In genomic region chr9:92236915-92237314, GRCh38 we compare ENCODE assay signal across 12 cellular contexts. TPM values are rescaled to one million over a fixed set of nuclear protein-coding genes. Genes with fewer than 3 reads are reported as not detected.
DNase-seq lines count a peak whose midpoint lies in the region; ATAC-seq and TF ChIP-seq lines count a peak whose summit lies in the region.
"Had no signal": no experiment of that assay in that cellular context is flagged by ENCODE, and none has a peak within 500 bp of the region (broad histone marks: within the 10 kb centered on the region; RNA-seq: fewer than 3 reads in every experiment).

No MANE protein-coding gene starts in this region.

- peaks cover 67% of the 10 kb centered on the region for H3K36me3 Mint-ChIP-seq in activated naive CD4-positive, alpha-beta T cell treated with anti-CD3 and anti-CD28 coated beads for 36 hours (ENCODE audit: low read depth)
- peaks cover 64% of the 10 kb centered on the region for H3K36me3 Mint-ChIP-seq in activated naive CD4-positive, alpha-beta T cell treated with anti-CD3 and anti-CD28 coated beads, Interleukin-2, amount 10 ng/mL, durations not matched to agents 7 days and 5 days
- peaks cover 52% of the 10 kb centered on the region for H3K36me3 Mint-ChIP-seq in CD4-positive, CD25-positive, alpha-beta regulatory T cell
- H3K36me3 Mint-ChIP-seq in osteocyte (ENCODE audit: unreplicated experiment) = peaks cover 71% of the 10 kb centered on the region

- no peaks in the 10 kb centered on the region for H3K27me3 ChIP-seq in CD4-positive, CD25-positive, alpha-beta regulatory T cell (ENCODE audit: control insufficient read depth, insufficient read depth, low read length)
- H3K27me3 ChIP-seq in Panc1 (ENCODE audit: control insufficient read depth, insufficient read depth, low read length) (no peaks in the 10 kb centered on the region), MM.1S (replicated peaks; ENCODE audit: insufficient read depth, low read length) (no peaks in the 10 kb centered on the region)
- H3K27me3 ChIP-seq: BLaER1 treated with 17β-estradiol and CSF1 and Interleukin-3, amounts not matched to agents 10 nM and 100 nM had no signal

- H3K9me2 ChIP-seq in MM.1S (replicated peaks; ENCODE audit: insufficient read depth, low read length) = no peaks in the 10 kb centered on the region

- peaks cover 51% of the 10 kb centered on the region for H3K36me3 ChIP-seq in CD4-positive, CD25-positive, alpha-beta regulatory T cell (ENCODE audit: control insufficient read depth, insufficient read depth, low read length)
- H3K36me3 ChIP-seq in Panc1 (ENCODE audit: control insufficient read depth, insufficient read depth, low read length) (peaks cover 20% of the 10 kb centered on the region), MM.1S (replicated peaks; ENCODE audit: insufficient read depth, low read length) (peaks cover 16% of the 10 kb centered on the region; the same call in 1 of the 2 replicates)

- H3K27me3 Mint-ChIP-seq in activated naive CD4-positive, alpha-beta T cell treated with anti-CD3 and anti-CD28 coated beads for 36 hours (ENCODE audit: low read depth) = no peaks in the 10 kb centered on the region
- H3K27me3 Mint-ChIP-seq in activated naive CD4-positive, alpha-beta T cell treated with anti-CD3 and anti-CD28 coated beads, Interleukin-2, amount 10 ng/mL, durations not matched to agents 7 days and 5 days = no peaks in the 10 kb centered on the region
- no peaks in the 10 kb centered on the region for H3K27me3 Mint-ChIP-seq in CD4-positive, CD25-positive, alpha-beta regulatory T cell
- no peaks in the 10 kb centered on the region for H3K27me3 Mint-ChIP-seq in osteocyte (ENCODE audit: unreplicated experiment)
- H3K27me3 Mint-ChIP-seq: B cell; CD8-positive, alpha-beta memory T cell had no signal

- H3F3A ChIP-seq in MM.1S (ENCODE audit: insufficient read depth, low read length) = no peaks in the 10 kb centered on the region

- in situ Hi-C loops in Panc1 (cut with HindIII; ENCODE audit: low pct_unique_long_range_greater_than_20kb, low sequenced_read_pairs) = no loop called here

- H2AFZ ChIP-seq in MM.1S (ENCODE audit: low read length) = no peak overlapping the region

- H3K27ac Mint-ChIP-seq in activated naive CD4-positive, alpha-beta T cell treated with anti-CD3 and anti-CD28 coated beads for 36 hours = peak overlapping the region; percentile 46
- no peak overlapping the region for H3K27ac Mint-ChIP-seq in activated naive CD4-positive, alpha-beta T cell treated with anti-CD3 and anti-CD28 coated beads, Interleukin-2, amount 10 ng/mL, durations not matched to agents 7 days and 5 days
- H3K27ac Mint-ChIP-seq in CD4-positive, CD25-positive, alpha-beta regulatory T cell = peak overlapping the region in 2 of 3 donors; percentile 29 to 35
- peak overlapping the region; percentile 12 for H3K27ac Mint-ChIP-seq in osteocyte (ENCODE audit: unreplicated experiment)
- H3K27ac Mint-ChIP-seq: B cell had no signal

- TSS peak; percentile 28 for BruUV-seq in Panc1 (replicated peaks; lab: Mats Ljungman, UMichigan)

- no peak overlapping the region for H3K9ac ChIP-seq in MM.1S (ENCODE audit: low read length)
- H3K9ac ChIP-seq: BLaER1 treated with 17β-estradiol and CSF1 and Interleukin-3, amounts not matched to agents 10 nM and 100 nM had no signal

- H3K4me1 Mint-ChIP-seq in activated naive CD4-positive, alpha-beta T cell treated with anti-CD3 and anti-CD28 coated beads for 36 hours (ENCODE audit: low read depth) = no peaks in the 10 kb centered on the region
- H3K4me1 Mint-ChIP-seq in activated naive CD4-positive, alpha-beta T cell treated with anti-CD3 and anti-CD28 coated beads, Interleukin-2, amount 10 ng/mL, durations not matched to agents 7 days and 5 days = no peaks in the 10 kb centered on the region
- H3K4me1 Mint-ChIP-seq in CD4-positive, CD25-positive, alpha-beta regulatory T cell = peaks cover 0 to 14% (median 0%) of the 10 kb centered on the region in 4 donors
- H3K4me1 Mint-ChIP-seq in osteocyte (ENCODE audit: unreplicated experiment) = peaks cover 4% of the 10 kb centered on the region
- H3K4me1 Mint-ChIP-seq: B cell; CD8-positive, alpha-beta memory T cell; H9 had no signal

- no peak for DNase-seq in activated naive CD4-positive, alpha-beta T cell treated with anti-CD3 and anti-CD28 coated beads for 36 hours
- DNase-seq in activated naive CD4-positive, alpha-beta T cell treated with anti-CD3 and anti-CD28 coated beads, Interleukin-2, amount 10 ng/mL, durations not matched to agents 7 days and 5 days = no peak
- DNase-seq in CD4-positive, CD25-positive, alpha-beta regulatory T cell = no peak
- DNase-seq in Panc1 (ENCODE audit: low read depth, low spot score) = no peak
- no peak for DNase-seq in osteocyte (ENCODE audit: extremely low spot score, unreplicated experiment)
- no peak for DNase-seq in MM.1S
- DNase-seq: CD8-positive, alpha-beta memory T cell; COR-L47; H9 had no signal

- no peak for TF ChIP-seq CTCF in Panc1 (IDR thresholded peaks at IDR 0.05)
- TF ChIP-seq CTCF in osteocyte (IDR thresholded peaks at IDR 0.05) = no peak
- TF ChIP-seq CTCF in MM.1S (IDR thresholded peaks at IDR 0.05; ENCODE audit: low read length) = no peak

- H3K9me3 ChIP-seq in CD4-positive, CD25-positive, alpha-beta regulatory T cell (ENCODE audit: control insufficient read depth in 2 of 2, low read length in 2 of 2) = no peaks in the 10 kb centered on the region
- H3K9me3 ChIP-seq in Panc1 (ENCODE audit: control insufficient read depth, insufficient read depth, low read depth, low read length) (no peaks in the 10 kb centered on the region), MM.1S (replicated peaks; ENCODE audit: insufficient read depth, low read length) (no peaks in the 10 kb centered on the region)
- H3K9me3 ChIP-seq: BLaER1 treated with 17β-estradiol and CSF1 and Interleukin-3, amounts not matched to agents 10 nM and 100 nM had no signal

- H3K27ac ChIP-seq in CD4-positive, CD25-positive, alpha-beta regulatory T cell (ENCODE audit: insufficient read depth, low read length, poor library complexity, severe bottlenecking) = no peak overlapping the region
- H3K27ac ChIP-seq in Panc1 (ENCODE audit: low read length) = no peak overlapping the region
- no peak overlapping the region for H3K27ac ChIP-seq in MM.1S (ENCODE audit: low read length)
- H3K27ac ChIP-seq: BLaER1 treated with 17β-estradiol and CSF1 and Interleukin-3, amounts not matched to agents 10 nM and 100 nM had no signal

- ATAC-seq in CD4-positive, CD25-positive, alpha-beta regulatory T cell (ENCODE audit: low read depth in 2 of 2) = no peak
- ATAC-seq in Panc1 = no peak
- ATAC-seq: HepG2 had no signal

- H3K4me3 ChIP-seq in CD4-positive, CD25-positive, alpha-beta regulatory T cell (ENCODE audit: low read depth, low read length) = no peak overlapping the region
- no peak overlapping the region for H3K4me3 ChIP-seq in Panc1 (ENCODE audit: low read depth in 2 of 2, low read length in 2 of 2)
- H3K4me3 ChIP-seq in MM.1S (ENCODE audit: low read length) = no peak overlapping the region
- H3K4me3 ChIP-seq: BLaER1 treated with 17β-estradiol and CSF1 and Interleukin-3, amounts not matched to agents 10 nM and 100 nM had no signal

- POLR2A ChIA-PET in Panc1 (lab: Charles Lee) = no interaction called here

- H3K4me3 Mint-ChIP-seq in activated naive CD4-positive, alpha-beta T cell treated with anti-CD3 and anti-CD28 coated beads for 36 hours = no peak overlapping the region
- H3K4me3 Mint-ChIP-seq in activated naive CD4-positive, alpha-beta T cell treated with anti-CD3 and anti-CD28 coated beads, Interleukin-2, amount 10 ng/mL, durations not matched to agents 7 days and 5 days = no peak overlapping the region
- no peak overlapping the region for H3K4me3 Mint-ChIP-seq in CD4-positive, CD25-positive, alpha-beta regulatory T cell
- no peak overlapping the region for H3K4me3 Mint-ChIP-seq in osteocyte (ENCODE audit: unreplicated experiment)
- H3K4me3 Mint-ChIP-seq: B cell; CD8-positive, alpha-beta memory T cell; H9 had no signal

- no peaks in the 10 kb centered on the region for H4K20me1 ChIP-seq in MM.1S (ENCODE audit: insufficient read depth, low read length)

- no peaks in the 10 kb centered on the region for H3K9me3 Mint-ChIP-seq in activated naive CD4-positive, alpha-beta T cell treated with anti-CD3 and anti-CD28 coated beads for 36 hours
- no peaks in the 10 kb centered on the region for H3K9me3 Mint-ChIP-seq in activated naive CD4-positive, alpha-beta T cell treated with anti-CD3 and anti-CD28 coated beads, Interleukin-2, amount 10 ng/mL, durations not matched to agents 7 days and 5 days
- H3K9me3 Mint-ChIP-seq in CD4-positive, CD25-positive, alpha-beta regulatory T cell = no peaks in the 10 kb centered on the region
- no peaks in the 10 kb centered on the region for H3K9me3 Mint-ChIP-seq in osteocyte (ENCODE audit: unreplicated experiment)
- H3K9me3 Mint-ChIP-seq: CD8-positive, alpha-beta memory T cell; H9 had no signal

- CTCF ChIA-PET in activated naive CD4-positive, alpha-beta T cell treated with anti-CD3 and anti-CD28 coated beads for 36 hours (lab: Charles Lee) = interaction anchor here (1.6 kb wide), 1 partner anchor 97 kb away, joined by 3 read pairs; no protein-coding TSS in a partner anchor
- CTCF ChIA-PET in activated naive CD4-positive, alpha-beta T cell treated with anti-CD3 and anti-CD28 coated beads, Interleukin-2, amount 10 ng/mL, durations not matched to agents 7 days and 5 days (lab: Charles Lee) = no interaction called here
- CTCF ChIA-PET in Panc1 (lab: Charles Lee) = no interaction called here

- H3K79me2 ChIP-seq in MM.1S (ENCODE audit: low read length) = no peaks in the 10 kb centered on the region

- H3K4me1 ChIP-seq in CD4-positive, CD25-positive, alpha-beta regulatory T cell (ENCODE audit: control insufficient read depth, insufficient read depth, low read length, poor library complexity, severe bottlenecking) = no peaks in the 10 kb centered on the region
- no peaks in the 10 kb centered on the region for H3K4me1 ChIP-seq in Panc1 (ENCODE audit: control insufficient read depth, insufficient read depth, low read length)
- no peaks in the 10 kb centered on the region for H3K4me1 ChIP-seq in MM.1S (ENCODE audit: low read length)
- H3K4me1 ChIP-seq: BLaER1 treated with 17β-estradiol and CSF1 and Interleukin-3, amounts not matched to agents 10 nM and 100 nM had no signal

- intact Hi-C loops in activated naive CD4-positive, alpha-beta T cell treated with anti-CD3 and anti-CD28 coated beads for 36 hours (cut with micrococcal nuclease) = no loop called here
- intact Hi-C loops in Panc1 (cut with micrococcal nuclease; ENCODE audit: unreplicated experiment) = no loop called here

- no peak overlapping the region for H3K4me2 ChIP-seq in MM.1S (ENCODE audit: low read depth, low read length)
- H3K4me2 ChIP-seq: BLaER1 treated with 17β-estradiol and CSF1 and Interleukin-3, amounts not matched to agents 10 nM and 100 nM had no signal

RNA-seq across cellular contexts. Expression of gene IARS1, which starts 56.6 kb away (rescaled TPM):
- total RNA-seq in activated naive CD4-positive, alpha-beta T cell treated with anti-CD3 and anti-CD28 coated beads for 36 hours = 100 to 1,000 TPM; 271 to 272 TPM
- 67.1 TPM for total RNA-seq in CD4-positive, CD25-positive, alpha-beta regulatory T cell
- 10 to 100 TPM; 51.1 to 58.2 (median 51.6) TPM for polyA plus RNA-seq in CD4-positive, CD25-positive, alpha-beta regulatory T cell
- total RNA-seq in Panc1 (2021; ENCODE audit: unreplicated experiment) (116 TPM), osteocyte (212 and 231 TPM in 2 replicates)
- polyA plus RNA-seq in Panc1 (2012; ENCODE audit: insufficient read length) = 83.2 TPM
